ENCODE assay signal across 8 cellular contexts in genomic region chr3:136042608-136043221, GRCh38.
DNase-seq lines count a peak whose midpoint lies in the region; ATAC-seq lines count a peak whose summit lies in the region.

No MANE protein-coding gene starts in this region.

- DNase-seq in DMS153 treated with DMSO at 0.1 percent for 48 hours (lab: John Stamatoyannopoulos, UW; ENCODE audit: unreplicated experiment) (peak; percentile 69), DMS153 (lab: John Stamatoyannopoulos, UW) (no peak), NCI-H128 (lab: John Stamatoyannopoulos, UW; ENCODE audit: unreplicated experiment) (peak; percentile 37), SW 1271 (lab: John Stamatoyannopoulos, UW) (peak; percentile 6 to 58), glomerular endothelial cell (ENCODE audit: extremely low read depth, low read depth, low spot score) (peak; percentile 55), sciatic nerve (ENCODE audit: low spot score) (no peak)
- no peak for DNase-seq in activated CD8-positive, alpha-beta memory T cell treated with anti-CD3 and anti-CD28 coated beads, Interleukin-2, amount 50 U/mL, for 48 hours

- ATAC-seq in sciatic nerve (peak; percentile 49), HG03025 (IDR thresholded peaks at IDR 0.05; ENCODE audit: low FRiP score, unreplicated experiment) (no peak)

- intact Hi-C loops in sciatic nerve (cut with DNase I), result loop anchor here (10.0 kb wide), 1 partner anchor 1682 kb away; no protein-coding TSS in a partner anchor

Comparison
In these comparisons a context has a peak if more than half of its experiments do, and no peak if none do; other contexts are left out.
1. DNase-seq: peak in DMS153 treated with DMSO at 0.1 percent for 48 hours (single experiment), NCI-H128 (single experiment), SW 1271 (2 of 2) and glomerular endothelial cell (single experiment); none in DMS153 (single experiment), sciatic nerve (single experiment) and activated CD8-positive, alpha-beta memory T cell treated with anti-CD3 and anti-CD28 coated beads, Interleukin-2, amount 50 U/mL, for 48 hours (single experiment).